ENCODE assay signal across 15 cellular contexts in genomic region chr16:84040823-84041391, GRCh38. TPM values are rescaled to one million over a fixed set of nuclear protein-coding genes. Genes with fewer than 3 reads are reported as not detected.
DNase-seq lines count a peak whose midpoint lies in the region; ATAC-seq, FAIRE-seq and TF ChIP-seq lines count a peak whose summit lies in the region.
"Had no signal": no experiment of that assay in that cellular context is flagged by ENCODE, and none has a peak within 500 bp of the region (broad histone marks: within the 10 kb centered on the region; RNA-seq: fewer than 3 reads in every experiment).

No MANE protein-coding gene starts in this region.

- no peaks in the 10 kb centered on the region for H3K9me3 ChIP-seq in uterus
- H3K9me3 ChIP-seq: neutrophil had no signal

- TF ChIP-seq POLR2A in GM12892 (IDR thresholded peaks at IDR 0.05; ENCODE audit: low read depth, low read length) (no peak), uterus (IDR thresholded peaks at IDR 0.05) (no peak)

- no peak overlapping the region for H3K4me3 ChIP-seq in cardiac fibroblast (replicated peaks in 1 of 2; ENCODE audit: low read depth in 2 of 2, low read length in 2 of 2)
- no peak overlapping the region for H3K4me3 ChIP-seq in uterus

- no peaks in the 10 kb centered on the region for H3K27me3 ChIP-seq in uterus

- intact Hi-C loops in uterus (cut with DNase I; ENCODE audit: low total_unique reads), result no loop called here

- H3K27ac ChIP-seq in uterus, result no peak overlapping the region
- H3K27ac ChIP-seq: neutrophil had no signal

- peak; percentile 60 for DNase-seq in COLO829 (ENCODE audit: low spot score)
- peak; percentile 54 for DNase-seq in LHCN-M2 (ENCODE audit: low read depth)
- peak; percentile 48 to 49 for DNase-seq in cardiac fibroblast (ENCODE audit: low read depth in 2 of 2)
- peak; percentile 26 for DNase-seq in pons (ENCODE audit: low spot score)
- no peak for DNase-seq in GM12892 (ENCODE audit: insufficient read length)
- no peak for DNase-seq in uterus
- DNase-seq: activated CD8-positive, alpha-beta T cell treated with anti-CD3 and anti-CD28 coated beads, Interleukin-2, amount 10 ng/mL, durations not matched to agents 7 days and 5 days; activated naive CD4-positive, alpha-beta T cell treated with anti-CD3 and anti-CD28 coated beads, Interleukin-2, amount 10 ng/mL, durations not matched to agents 7 days and 5 days; MM.1S; stimulated activated CD4-positive, alpha-beta T cell treated with anti-CD3 and anti-CD28 coated beads, Interleukin-2, amount 100 ng/mL, for 48 hours; stimulated activated naive CD4-positive, alpha-beta T cell had no signal

- H3K36me3 ChIP-seq in uterus, result no peaks in the 10 kb centered on the region
- H3K36me3 ChIP-seq: neutrophil had no signal

- no peaks in the 10 kb centered on the region for H3K4me1 ChIP-seq in uterus

- FAIRE-seq in GM12892 (lab: Jason Lieb, UNC), result no peak

- no peak for ATAC-seq in GM18867 (IDR thresholded peaks at IDR 0.05; ENCODE audit: unreplicated experiment)
- ATAC-seq: activated CD8-positive, alpha-beta T cell treated with anti-CD3 and anti-CD28 coated beads, Interleukin-2, amount 10 ng/mL, durations not matched to agents 7 days and 5 days; left lobe of liver had no signal

- TF ChIP-seq CTCF in cardiac fibroblast (IDR thresholded peaks at IDR 0.05; ENCODE audit: low read depth, low read length) (no peak), uterus (IDR thresholded peaks at IDR 0.05) (no peak)

RNA-seq across cellular contexts. Expression of gene SLC38A8, which starts 1.7 kb away (rescaled TPM):
- not detected in 2 replicates for total RNA-seq in LHCN-M2 (2014; rRNA removed)
- polyA plus RNA-seq in LHCN-M2 (2012), result not detected
- polyA plus RNA-seq in GM12892 (2012; ENCODE audit: missing spikeins), result not detected
- 1 to 10 TPM in 1 of 4 donors, not detected in 3; 1.3 TPM for total RNA-seq in uterus
- total RNA-seq: activated CD8-positive, alpha-beta T cell treated with anti-CD3 and anti-CD28 coated beads, Interleukin-2, amount 10 ng/mL, durations not matched to agents 7 days and 5 days; left lobe of liver; T-helper 2 cell treated with Interferon-gamma antibody and Interleukin-4, amounts not matched to agents 100 ng/mL and 5 ng/mL, for 36 hours had no signal

Comparison
In these comparisons a context has a peak if more than half of its experiments do, and no peak if none do; other contexts are left out.
1. DNase-seq: peak in COLO829 (single experiment), LHCN-M2 (single experiment), cardiac fibroblast (2 of 2) and pons (single experiment); none in GM12892 (single experiment) and uterus (0 of 2).